20 cellular contexts compared by ENCODE assay signal in genomic region chr2:29597048-29597447, GRCh38.
"Had no signal": no experiment of that assay in that cellular context is flagged by ENCODE, and none has a peak within 500 bp of the region (broad histone marks: within the 10 kb centered on the region; RNA-seq: fewer than 3 reads in every experiment).

No MANE protein-coding gene starts in this region.

- DNase-seq: effector CD4-positive, alpha-beta T cell; endodermal cell; erythroblast; foreskin keratinocyte; head of caudate nucleus; kidney; left cardiac atrium; mucosa of descending colon; naive thymus-derived CD8-positive, alpha-beta T cell; sigmoid colon; stimulated activated CD4-positive, alpha-beta T cell treated with anti-CD3 and anti-CD28 coated beads, Interleukin-2, amount 100 ng/mL, for 24 hours; stimulated activated CD4-positive, alpha-beta T cell treated with anti-CD3 and anti-CD28 coated beads, Interleukin-4, amount 100 ng/mL, for 4 hours; stimulated activated naive B cell treated with anti-CD40 and anti-IgM and Interleukin-4, amounts not matched to agents 10 μg/mL and 1 μg/mL and 100 μg/mL, for 72 hours; stimulated activated naive CD8-positive, alpha-beta T cell treated with anti-CD3 and anti-CD28 coated beads, Interleukin-15, amount 100 ng/mL, for 72 hours; testis had no signal

- H3K27me3 ChIP-seq: foreskin keratinocyte, hepatocyte, neutrophil, sigmoid colon, testis, tibial nerve had no signal

- H3K27ac ChIP-seq: coronary artery, foreskin keratinocyte, hepatocyte, neutrophil, sigmoid colon, skin epidermis, testis, tibial nerve had no signal

- H3K4me1 ChIP-seq: sigmoid colon, testis, tibial nerve had no signal

- H3K4me3 ChIP-seq: coronary artery, hepatocyte, mucosa of descending colon, sigmoid colon, skin epidermis, testis, tibial nerve had no signal

- H3K9me3 ChIP-seq: mucosa of descending colon, neutrophil, sigmoid colon, testis, tibial nerve had no signal

- ATAC-seq: foreskin keratinocyte; mucosa of descending colon; naive thymus-derived CD8-positive, alpha-beta T cell; stimulated activated naive CD8-positive, alpha-beta T cell treated with anti-CD3 and anti-CD28 coated beads, Interleukin-15, amount 100 ng/mL, for 72 hours had no signal

- H3K36me3 ChIP-seq: neutrophil, sigmoid colon, tibial nerve had no signal
